ENCODE assay signal across 20 cellular contexts in the genomic region with DNA sequence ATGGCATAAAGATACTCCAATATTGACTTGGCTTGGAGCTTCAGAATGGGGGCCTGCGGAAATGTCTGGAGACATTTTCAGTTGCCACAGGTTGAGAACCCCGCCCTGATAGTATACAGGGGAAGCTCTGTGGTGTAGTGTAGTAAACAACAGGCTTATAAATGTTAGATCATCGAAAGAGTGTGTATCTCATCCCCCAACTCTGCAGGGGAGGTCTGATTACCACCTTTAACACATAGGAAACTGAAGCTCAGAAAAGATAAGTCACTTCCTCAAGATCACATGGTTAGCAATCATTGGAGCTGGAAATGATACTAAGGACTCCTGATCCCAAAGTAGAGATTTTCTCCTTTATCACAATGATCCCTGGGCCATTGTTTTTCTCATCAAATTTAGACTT.
"Had no signal": no experiment of that assay in that cellular context is flagged by ENCODE, and none has a peak within 500 bp of the region (broad histone marks: within the 10 kb centered on the region; RNA-seq: fewer than 3 reads in every experiment).

No MANE protein-coding gene starts in this region.

- H3K27me3 Mint-ChIP-seq: activated T-helper 17 cell treated with anti-CD3 and anti-CD28 coated beads, Interleukin-2, amount 50 U/mL, for 72 hours; brain; central memory CD8-positive, alpha-beta T cell; natural killer cell treated with Interleukin-12 subunit alpha and Interleukin-12 subunit beta and Interleukin-15 and Interleukin-18, amount 100 ng/mL, for 72 hours; T-cell had no signal

- H3K4me1 ChIP-seq: suprapubic skin had no signal

- H3K36me3 Mint-ChIP-seq: brain; natural killer cell treated with Interleukin-12 subunit alpha and Interleukin-12 subunit beta and Interleukin-15 and Interleukin-18, amount 100 ng/mL, for 72 hours; T-cell; type B pancreatic cell had no signal

- H3K4me3 ChIP-seq: lower lobe of right lung, suprapubic skin had no signal

- H3K4me3 Mint-ChIP-seq: activated T-helper 17 cell treated with anti-CD3 and anti-CD28 coated beads, Interleukin-2, amount 50 U/mL, for 72 hours; brain; central memory CD8-positive, alpha-beta T cell; natural killer cell treated with Interleukin-12 subunit alpha and Interleukin-12 subunit beta and Interleukin-15 and Interleukin-18, amount 100 ng/mL, for 72 hours; T-cell; type B pancreatic cell had no signal

- H3K36me3 ChIP-seq: lower lobe of right lung, suprapubic skin had no signal

- H3K27ac ChIP-seq: lower lobe of right lung, suprapubic skin had no signal

- DNase-seq: activated CD4-positive, alpha-beta T cell treated with anti-CD3 and anti-CD28 coated beads, Interleukin-2, amount 50 U/mL, for 1 hour; activated CD4-positive, CD25-positive, alpha-beta regulatory T cell; activated naive CD4-positive, alpha-beta T cell treated with anti-CD3 and anti-CD28 coated beads, Interleukin-2, amount 50 U/mL, for 16 hours; activated T-cell treated with anti-CD3 and anti-CD28 coated beads for 4 hours; amygdala; cortex of kidney; effector memory CD4-positive, alpha-beta T cell; hypothalamus; kidney glomerular epithelial cell; lower lobe of right lung; stimulated activated CD4-positive, alpha-beta T cell treated with anti-CD3 and anti-CD28 coated beads, Interleukin-2, amount 100 ng/mL, for 48 hours; stimulated activated naive CD4-positive, alpha-beta T cell treated with Interleukin-2 at 50 U/mL for 16 hours; T-cell; T1000 had no signal

- H3K4me1 Mint-ChIP-seq: activated T-helper 17 cell treated with anti-CD3 and anti-CD28 coated beads, Interleukin-2, amount 50 U/mL, for 72 hours; T-cell had no signal

- H3K9me3 ChIP-seq: lower lobe of right lung, suprapubic skin had no signal

- H3K9me3 Mint-ChIP-seq: activated T-helper 17 cell treated with anti-CD3 and anti-CD28 coated beads, Interleukin-2, amount 50 U/mL, for 72 hours; brain; central memory CD8-positive, alpha-beta T cell; natural killer cell treated with Interleukin-12 subunit alpha and Interleukin-12 subunit beta and Interleukin-15 and Interleukin-18, amount 100 ng/mL, for 72 hours; T-cell; type B pancreatic cell had no signal

- H3K27me3 ChIP-seq: suprapubic skin had no signal

- H3K27ac Mint-ChIP-seq: activated T-helper 17 cell treated with anti-CD3 and anti-CD28 coated beads, Interleukin-2, amount 50 U/mL, for 72 hours; natural killer cell treated with Interleukin-12 subunit alpha and Interleukin-12 subunit beta and Interleukin-15 and Interleukin-18, amount 100 ng/mL, for 72 hours; T-cell; type B pancreatic cell had no signal

- ATAC-seq: activated T-helper 17 cell treated with anti-CD3 and anti-CD28 coated beads, Interleukin-2, amount 50 U/mL, for 72 hours; lower lobe of right lung; T-cell had no signal
